ENCODE assay signal across 8 cellular contexts in genomic region chr22:41596776-41597634, GRCh38. TPM values are rescaled to one million over a fixed set of nuclear protein-coding genes. Genes with fewer than 3 reads are reported as not detected.
A peak's percentile ranks its signal among the peaks of the same experiment; 100 is the strongest.
DNase-seq lines count a peak whose midpoint lies in the region; ATAC-seq and TF ChIP-seq lines count a peak whose summit lies in the region.

No MANE protein-coding gene starts in this region.

- H3K36me3 Mint-ChIP-seq in MCF 10A (ENCODE audit: insufficient read depth, unreplicated experiment) (peaks cover 22% of the 10 kb centered on the region), immature natural killer cell (peaks cover 12 to 33% (median 17%) of the 10 kb centered on the region in 3 donors)

- CTCF ChIA-PET in MCF 10A (lab: Yijun Ruan, JAX), result interaction anchor here (0.5 to 2.0 kb wide), 22 partner anchors 12 to 974 kb away, joined by 3 to 18 read pairs (median 3); partner anchors contain the start of gene POLR3H

- peak; percentile 65 for TF ChIP-seq CTCF in MCF 10A (IDR thresholded peaks at IDR 0.05; ENCODE audit: unreplicated experiment)

- no TSS peak for BruUV-seq in MCF 10A (replicated peaks; lab: Mats Ljungman, UMichigan)

- H3K9me3 Mint-ChIP-seq in MCF 10A (ENCODE audit: unreplicated experiment) (no peaks in the 10 kb centered on the region), immature natural killer cell (no peaks in the 10 kb centered on the region)

- intact Hi-C loops in MCF 10A (cut with micrococcal nuclease), result loop anchor here (1.0 kb wide), 1 partner anchor 53 kb away; the partner anchor contains the start of gene POLR3H

- ATAC-seq in HG02623 (IDR thresholded peaks at IDR 0.05; ENCODE audit: unreplicated experiment), result no peak
- no peak for ATAC-seq in GM19452 (IDR thresholded peaks at IDR 0.05; ENCODE audit: unreplicated experiment)

- POLR2A ChIA-PET in MCF 10A (lab: Yijun Ruan, JAX), result interaction anchor here (1.1 to 4.7 kb wide), 4 partner anchors 7 to 53 kb away, joined by 3 to 33 read pairs (median 16); partner anchors contain the start of genes DESI1, PMM1 and XRCC6

- H3K27me3 Mint-ChIP-seq in MCF 10A (ENCODE audit: insufficient read depth, unreplicated experiment), result no peaks in the 10 kb centered on the region
- peaks cover 2 to 11% (median 10%) of the 10 kb centered on the region in 3 donors for H3K27me3 Mint-ChIP-seq in immature natural killer cell (ENCODE audit: low read depth in 3 of 3)

- DNase-seq in COLO829 (ENCODE audit: low spot score), result peak; percentile 81
- DNase-seq in HCEC 1CT, result peak; percentile 47
- peak; percentile 46 for DNase-seq in RPMI7951 (ENCODE audit: low read depth)
- peak; percentile 58 for DNase-seq in MCF 10A (ENCODE audit: unreplicated experiment)
- DNase-seq in immature natural killer cell, result peak; percentile 19 to 33 (median 30)
- DNase-seq in smooth muscle cell of the brain vasculature (ENCODE audit: low read depth, low spot score), result peak; percentile 24

- peak overlapping the region; percentile 59 for H3K27ac Mint-ChIP-seq in MCF 10A (ENCODE audit: low read depth, unreplicated experiment)
- peak overlapping the region in 1 of 6 donors; percentile 19 for H3K27ac Mint-ChIP-seq in immature natural killer cell

- no peak overlapping the region for H3K4me3 Mint-ChIP-seq in MCF 10A (ENCODE audit: unreplicated experiment)
- no peak overlapping the region for H3K4me3 Mint-ChIP-seq in immature natural killer cell

- H3K4me1 Mint-ChIP-seq in MCF 10A (ENCODE audit: insufficient read depth, unreplicated experiment), result peaks cover 14% of the 10 kb centered on the region
- peaks cover 0 to 1% of the 10 kb centered on the region in 2 donors for H3K4me1 Mint-ChIP-seq in immature natural killer cell

RNA-seq across cellular contexts. Expression of gene PMM1, which starts 7.4 kb away (rescaled TPM):
- total RNA-seq in RPMI7951 (2014; rRNA removed; shearing (Covaris generic)), result 24.2 and 25.9 TPM in 2 replicates
- 29.9 and 30.9 TPM in 2 replicates for total RNA-seq in MCF 10A (2022)
- 10 to 100 TPM; 24.1 to 31.6 (median 24.4) TPM for polyA plus RNA-seq in immature natural killer cell

RNA-seq across cellular contexts. Expression of gene DESI1, which starts 23.8 kb away (rescaled TPM):
- total RNA-seq in RPMI7951 (2014; rRNA removed; shearing (Covaris generic)), result 14.1 and 24.3 TPM in 2 replicates
- 59.6 and 67.2 TPM in 2 replicates for total RNA-seq in MCF 10A (2022)
- 10 to 100 TPM; 10.4 to 18.6 (median 11.4) TPM for polyA plus RNA-seq in immature natural killer cell

RNA-seq across cellular contexts. Expression of gene XRCC6, which starts 24.1 kb away (rescaled TPM):
- total RNA-seq in RPMI7951 (2014; rRNA removed; shearing (Covaris generic)), result 369 and 407 TPM in 2 replicates
- 173 and 203 TPM in 2 replicates for total RNA-seq in MCF 10A (2022)
- polyA plus RNA-seq in immature natural killer cell, result 100 to 1,000 TPM; 351 to 473 (median 385) TPM

RNA-seq across cellular contexts. Expression of gene CSDC2, which starts 36.2 kb away (rescaled TPM):
- total RNA-seq in RPMI7951 (2014; rRNA removed; shearing (Covaris generic)), result not detected in 2 replicates
- not detected in 2 replicates for total RNA-seq in MCF 10A (2022)
- not detected for polyA plus RNA-seq in immature natural killer cell

RNA-seq across cellular contexts. Expression of gene POLR3H, which starts 52.7 kb away (rescaled TPM):
- total RNA-seq in RPMI7951 (2014; rRNA removed; shearing (Covaris generic)), result 11.5 and 14.0 TPM in 2 replicates
- 26.3 and 35.5 TPM in 2 replicates for total RNA-seq in MCF 10A (2022)
- polyA plus RNA-seq in immature natural killer cell, result 10 to 100 TPM in 2 of 3 donors, 1 to 10 TPM in 1; 9.2 to 15.4 (median 15.0) TPM

Comparison
In these comparisons a context has a peak if more than half of its experiments do, and no peak if none do; other contexts are left out.
1. DNase-seq: peak in every context shown above with its lines; median percentile 81 in COLO829; 58 in MCF 10A; 47 in HCEC 1CT; 46 in RPMI7951; 30 in immature natural killer cell; 24 in smooth muscle cell of the brain vasculature.